ENCODE assay signal across 1 cellular context in the genomic region with DNA sequence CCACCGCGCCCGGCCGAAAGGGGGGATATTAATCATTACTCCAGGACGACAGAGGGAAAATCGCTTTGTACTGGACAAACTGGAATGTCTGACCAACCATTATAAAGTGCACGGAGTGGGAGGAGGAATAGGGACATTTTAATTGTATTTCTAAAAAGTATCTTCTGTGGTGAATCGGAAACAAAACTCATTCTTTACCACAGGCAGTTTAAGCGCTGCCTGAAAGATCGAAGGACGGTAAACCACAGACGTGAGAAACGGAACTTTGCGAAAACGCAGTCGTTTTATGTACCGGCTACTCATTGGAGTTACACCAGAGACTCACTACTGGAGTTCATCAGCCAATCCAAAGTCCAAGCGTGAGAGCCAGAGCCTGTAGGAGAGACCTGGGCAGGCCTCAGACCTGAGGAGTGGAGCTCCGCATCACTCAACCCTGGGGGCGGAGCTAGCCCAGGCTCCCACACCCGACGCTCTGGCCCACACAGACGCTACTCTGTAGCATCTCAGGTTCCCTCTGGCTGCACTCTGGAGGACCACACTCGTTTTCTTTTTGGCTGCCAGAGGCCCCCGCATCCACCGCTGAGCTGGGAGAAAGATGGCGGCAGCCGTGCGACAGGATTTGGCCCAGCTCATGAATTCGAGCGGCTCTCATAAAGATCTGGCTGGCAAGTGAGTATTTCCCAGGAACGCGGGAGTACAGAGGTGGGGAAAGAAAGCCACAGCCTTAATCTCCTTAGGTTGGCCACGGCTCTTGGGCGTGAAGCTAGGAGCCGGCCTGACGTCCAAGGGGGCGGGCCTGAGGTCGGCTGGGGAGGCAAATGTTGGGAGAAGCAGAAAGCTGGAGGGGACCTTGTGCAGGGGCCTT.
TF ChIP-seq lines count a peak whose summit lies in the region.

A gene (plus strand): TSS at position 554 of the 865 bp plus-strand sequence. CDS start 42 bp downstream, at position 596.

TF ChIP-seq in HEK293, 187 proteins besides CTCF, POLR2A, EP300 and RAD21 (continued from another document and continues in another):
- TF ChIP-seq, protein P1, sequence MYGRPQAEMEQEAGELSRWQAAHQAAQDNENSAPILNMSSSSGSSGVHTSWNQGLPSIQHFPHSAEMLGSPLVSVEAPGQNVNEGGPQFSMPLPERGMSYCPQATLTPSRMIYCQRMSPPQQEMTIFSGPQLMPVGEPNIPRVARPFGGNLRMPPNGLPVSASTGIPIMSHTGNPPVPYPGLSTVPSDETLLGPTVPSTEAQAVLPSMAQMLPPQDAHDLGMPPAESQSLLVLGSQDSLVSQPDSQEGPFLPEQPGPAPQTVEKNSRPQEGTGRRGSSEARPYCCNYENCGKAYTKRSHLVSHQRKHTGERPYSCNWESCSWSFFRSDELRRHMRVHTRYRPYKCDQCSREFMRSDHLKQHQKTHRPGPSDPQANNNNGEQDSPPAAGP (tag by site-specific recombination; IDR thresholded peaks at IDR 0.05): peak; percentile 64; the same call in 1 of the 2 replicates
- no peak; the same call in 1 of the 2 replicates for TF ChIP-seq ZNF558 (tag by site-specific recombination; IDR thresholded peaks at IDR 0.05)
- TF ChIP-seq YY2 (tag by site-specific recombination; IDR thresholded peaks at IDR 0.05): peak; percentile 60; the same call in 1 of the 2 replicates
- no peak for TF ChIP-seq TCF7L2 (IDR thresholded peaks at IDR 0.05; ENCODE audit: borderline replicate concordance, low read depth, low read length)
- TF ChIP-seq ZNF792 (tag by site-specific recombination; IDR thresholded peaks at IDR 0.05): no peak
- TF ChIP-seq GLI4 (tag by site-specific recombination; IDR thresholded peaks at IDR 0.05): no peak; the same call in 1 of the 2 replicates
- TF ChIP-seq, protein P2, sequence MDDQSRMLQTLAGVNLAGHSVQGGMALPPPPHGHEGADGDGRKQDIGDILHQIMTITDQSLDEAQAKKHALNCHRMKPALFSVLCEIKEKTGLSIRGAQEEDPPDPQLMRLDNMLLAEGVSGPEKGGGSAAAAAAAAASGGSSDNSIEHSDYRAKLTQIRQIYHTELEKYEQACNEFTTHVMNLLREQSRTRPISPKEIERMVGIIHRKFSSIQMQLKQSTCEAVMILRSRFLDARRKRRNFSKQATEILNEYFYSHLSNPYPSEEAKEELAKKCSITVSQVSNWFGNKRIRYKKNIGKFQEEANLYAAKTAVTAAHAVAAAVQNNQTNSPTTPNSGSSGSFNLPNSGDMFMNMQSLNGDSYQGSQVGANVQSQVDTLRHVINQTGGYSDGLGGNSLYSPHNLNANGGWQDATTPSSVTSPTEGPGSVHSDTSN (CRISPR knock-in tag; IDR thresholded peaks at IDR 0.05): no peak
- no peak for TF ChIP-seq PRDM1 (tag by site-specific recombination; IDR thresholded peaks at IDR 0.05)
- TF ChIP-seq ZNF292 (tag by site-specific recombination; IDR thresholded peaks at IDR 0.05; ENCODE audit: borderline replicate concordance, low read depth): no peak
- no peak for TF ChIP-seq ZNF174 (tag by site-specific recombination; IDR thresholded peaks at IDR 0.05)
- TF ChIP-seq ZNF664 (tag by site-specific recombination; IDR thresholded peaks at IDR 0.05): peak; percentile 29; the same call in 1 of the 2 replicates
- no peak for TF ChIP-seq ZNF23 (tag by site-specific recombination; IDR thresholded peaks at IDR 0.05; ENCODE audit: borderline replicate concordance)
- peak; percentile 61; the same call in 1 of the 2 replicates for TF ChIP-seq HOXD13 (CRISPR knock-in tag; IDR thresholded peaks at IDR 0.05; ENCODE audit: borderline replicate concordance)
- TF ChIP-seq ZFP37 (tag by site-specific recombination; IDR thresholded peaks at IDR 0.05): no peak
- no peak for TF ChIP-seq MYNN (tag by site-specific recombination; IDR thresholded peaks at IDR 0.05; ENCODE audit: borderline replicate concordance)
- TF ChIP-seq KLF9 (tag by site-specific recombination; IDR thresholded peaks at IDR 0.05; ENCODE audit: low read depth): peak; percentile 76
- peak; percentile 20; the same call in 1 of the 2 replicates for TF ChIP-seq OSR2 (tag by site-specific recombination; IDR thresholded peaks at IDR 0.05)
- TF ChIP-seq, protein P3, sequence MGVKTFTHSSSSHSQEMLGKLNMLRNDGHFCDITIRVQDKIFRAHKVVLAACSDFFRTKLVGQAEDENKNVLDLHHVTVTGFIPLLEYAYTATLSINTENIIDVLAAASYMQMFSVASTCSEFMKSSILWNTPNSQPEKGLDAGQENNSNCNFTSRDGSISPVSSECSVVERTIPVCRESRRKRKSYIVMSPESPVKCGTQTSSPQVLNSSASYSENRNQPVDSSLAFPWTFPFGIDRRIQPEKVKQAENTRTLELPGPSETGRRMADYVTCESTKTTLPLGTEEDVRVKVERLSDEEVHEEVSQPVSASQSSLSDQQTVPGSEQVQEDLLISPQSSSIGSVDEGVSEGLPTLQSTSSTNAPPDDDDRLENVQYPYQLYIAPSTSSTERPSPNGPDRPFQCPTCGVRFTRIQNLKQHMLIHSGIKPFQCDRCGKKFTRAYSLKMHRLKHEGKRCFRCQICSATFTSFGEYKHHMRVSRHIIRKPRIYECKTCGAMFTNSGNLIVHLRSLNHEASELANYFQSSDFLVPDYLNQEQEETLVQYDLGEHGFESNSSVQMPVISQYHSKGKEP (tag by site-specific recombination; IDR thresholded peaks at IDR 0.05): no peak
- TF ChIP-seq MZF1 (tag by site-specific recombination; IDR thresholded peaks at IDR 0.05; ENCODE audit: borderline replicate concordance): no peak
- TF ChIP-seq, protein P4, sequence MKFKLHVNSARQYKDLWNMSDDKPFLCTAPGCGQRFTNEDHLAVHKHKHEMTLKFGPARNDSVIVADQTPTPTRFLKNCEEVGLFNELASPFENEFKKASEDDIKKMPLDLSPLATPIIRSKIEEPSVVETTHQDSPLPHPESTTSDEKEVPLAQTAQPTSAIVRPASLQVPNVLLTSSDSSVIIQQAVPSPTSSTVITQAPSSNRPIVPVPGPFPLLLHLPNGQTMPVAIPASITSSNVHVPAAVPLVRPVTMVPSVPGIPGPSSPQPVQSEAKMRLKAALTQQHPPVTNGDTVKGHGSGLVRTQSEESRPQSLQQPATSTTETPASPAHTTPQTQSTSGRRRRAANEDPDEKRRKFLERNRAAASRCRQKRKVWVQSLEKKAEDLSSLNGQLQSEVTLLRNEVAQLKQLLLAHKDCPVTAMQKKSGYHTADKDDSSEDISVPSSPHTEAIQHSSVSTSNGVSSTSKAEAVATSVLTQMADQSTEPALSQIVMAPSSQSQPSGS (tag by site-specific recombination; IDR thresholded peaks at IDR 0.05; ENCODE audit: low read depth): no peak
- TF ChIP-seq ZNF521 (tag by site-specific recombination; IDR thresholded peaks at IDR 0.05): no peak
- peak; percentile 75 for TF ChIP-seq KLF10 (tag by site-specific recombination; IDR thresholded peaks at IDR 0.05)
- peak; percentile 72 for TF ChIP-seq ZFHX2 (tag by site-specific recombination; conservative IDR thresholded peaks at IDR 0.05)
- peak; percentile 81 for TF ChIP-seq ZNF629 (tag by site-specific recombination; IDR thresholded peaks at IDR 0.05)
- peak; percentile 94 for TF ChIP-seq SETDB1 (IDR thresholded peaks at IDR 0.05; ENCODE audit: insufficient read length, low read length)
- TF ChIP-seq ZNF24 (tag by site-specific recombination; IDR thresholded peaks at IDR 0.05): peak; percentile 69
- TF ChIP-seq SP7 (tag by site-specific recombination; IDR thresholded peaks at IDR 0.05): peak; percentile 79
- no peak for TF ChIP-seq ZNF416 (tag by site-specific recombination; IDR thresholded peaks at IDR 0.05)
- TF ChIP-seq, protein P5, sequence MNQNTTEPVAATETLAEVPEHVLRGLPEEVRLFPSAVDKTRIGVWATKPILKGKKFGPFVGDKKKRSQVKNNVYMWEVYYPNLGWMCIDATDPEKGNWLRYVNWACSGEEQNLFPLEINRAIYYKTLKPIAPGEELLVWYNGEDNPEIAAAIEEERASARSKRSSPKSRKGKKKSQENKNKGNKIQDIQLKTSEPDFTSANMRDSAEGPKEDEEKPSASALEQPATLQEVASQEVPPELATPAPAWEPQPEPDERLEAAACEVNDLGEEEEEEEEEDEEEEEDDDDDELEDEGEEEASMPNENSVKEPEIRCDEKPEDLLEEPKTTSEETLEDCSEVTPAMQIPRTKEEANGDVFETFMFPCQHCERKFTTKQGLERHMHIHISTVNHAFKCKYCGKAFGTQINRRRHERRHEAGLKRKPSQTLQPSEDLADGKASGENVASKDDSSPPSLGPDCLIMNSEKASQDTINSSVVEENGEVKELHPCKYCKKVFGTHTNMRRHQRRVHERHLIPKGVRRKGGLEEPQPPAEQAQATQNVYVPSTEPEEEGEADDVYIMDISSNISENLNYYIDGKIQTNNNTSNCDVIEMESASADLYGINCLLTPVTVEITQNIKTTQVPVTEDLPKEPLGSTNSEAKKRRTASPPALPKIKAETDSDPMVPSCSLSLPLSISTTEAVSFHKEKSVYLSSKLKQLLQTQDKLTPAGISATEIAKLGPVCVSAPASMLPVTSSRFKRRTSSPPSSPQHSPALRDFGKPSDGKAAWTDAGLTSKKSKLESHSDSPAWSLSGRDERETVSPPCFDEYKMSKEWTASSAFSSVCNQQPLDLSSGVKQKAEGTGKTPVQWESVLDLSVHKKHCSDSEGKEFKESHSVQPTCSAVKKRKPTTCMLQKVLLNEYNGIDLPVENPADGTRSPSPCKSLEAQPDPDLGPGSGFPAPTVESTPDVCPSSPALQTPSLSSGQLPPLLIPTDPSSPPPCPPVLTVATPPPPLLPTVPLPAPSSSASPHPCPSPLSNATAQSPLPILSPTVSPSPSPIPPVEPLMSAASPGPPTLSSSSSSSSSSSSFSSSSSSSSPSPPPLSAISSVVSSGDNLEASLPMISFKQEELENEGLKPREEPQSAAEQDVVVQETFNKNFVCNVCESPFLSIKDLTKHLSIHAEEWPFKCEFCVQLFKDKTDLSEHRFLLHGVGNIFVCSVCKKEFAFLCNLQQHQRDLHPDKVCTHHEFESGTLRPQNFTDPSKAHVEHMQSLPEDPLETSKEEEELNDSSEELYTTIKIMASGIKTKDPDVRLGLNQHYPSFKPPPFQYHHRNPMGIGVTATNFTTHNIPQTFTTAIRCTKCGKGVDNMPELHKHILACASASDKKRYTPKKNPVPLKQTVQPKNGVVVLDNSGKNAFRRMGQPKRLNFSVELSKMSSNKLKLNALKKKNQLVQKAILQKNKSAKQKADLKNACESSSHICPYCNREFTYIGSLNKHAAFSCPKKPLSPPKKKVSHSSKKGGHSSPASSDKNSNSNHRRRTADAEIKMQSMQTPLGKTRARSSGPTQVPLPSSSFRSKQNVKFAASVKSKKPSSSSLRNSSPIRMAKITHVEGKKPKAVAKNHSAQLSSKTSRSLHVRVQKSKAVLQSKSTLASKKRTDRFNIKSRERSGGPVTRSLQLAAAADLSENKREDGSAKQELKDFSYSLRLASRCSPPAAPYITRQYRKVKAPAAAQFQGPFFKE (tag by site-specific recombination; IDR thresholded peaks at IDR 0.05; ENCODE audit: borderline replicate concordance): no peak
- TF ChIP-seq, protein P6, sequence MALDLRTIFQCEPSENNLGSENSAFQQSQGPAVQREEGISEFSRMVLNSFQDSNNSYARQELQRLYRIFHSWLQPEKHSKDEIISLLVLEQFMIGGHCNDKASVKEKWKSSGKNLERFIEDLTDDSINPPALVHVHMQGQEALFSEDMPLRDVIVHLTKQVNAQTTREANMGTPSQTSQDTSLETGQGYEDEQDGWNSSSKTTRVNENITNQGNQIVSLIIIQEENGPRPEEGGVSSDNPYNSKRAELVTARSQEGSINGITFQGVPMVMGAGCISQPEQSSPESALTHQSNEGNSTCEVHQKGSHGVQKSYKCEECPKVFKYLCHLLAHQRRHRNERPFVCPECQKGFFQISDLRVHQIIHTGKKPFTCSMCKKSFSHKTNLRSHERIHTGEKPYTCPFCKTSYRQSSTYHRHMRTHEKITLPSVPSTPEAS (tag by site-specific recombination; IDR thresholded peaks at IDR 0.05): no peak
- peak; percentile 94 for TF ChIP-seq ZXDB (tag by site-specific recombination; IDR thresholded peaks at IDR 0.05)
- no peak for TF ChIP-seq ZSCAN16 (tag by site-specific recombination; IDR thresholded peaks at IDR 0.05)
- TF ChIP-seq ZNF530 (tag by site-specific recombination; IDR thresholded peaks at IDR 0.05; ENCODE audit: low read depth): no peak
- TF ChIP-seq ZBTB17 (tag by site-specific recombination; IDR thresholded peaks at IDR 0.05): peak; percentile 99
- no peak for TF ChIP-seq ZNF175 (tag by site-specific recombination; IDR thresholded peaks at IDR 0.05)
- no peak for TF ChIP-seq ZNF16 (tag by site-specific recombination; IDR thresholded peaks at IDR 0.05; ENCODE audit: low read depth)
- no peak for TF ChIP-seq ZNF426 (tag by site-specific recombination; IDR thresholded peaks at IDR 0.05)
- TF ChIP-seq HOXC10 (CRISPR knock-in tag; IDR thresholded peaks at IDR 0.05): no peak
- TF ChIP-seq ZNF335 (tag by site-specific recombination; conservative IDR thresholded peaks at IDR 0.05): peak; percentile 96
- TF ChIP-seq, protein P7, sequence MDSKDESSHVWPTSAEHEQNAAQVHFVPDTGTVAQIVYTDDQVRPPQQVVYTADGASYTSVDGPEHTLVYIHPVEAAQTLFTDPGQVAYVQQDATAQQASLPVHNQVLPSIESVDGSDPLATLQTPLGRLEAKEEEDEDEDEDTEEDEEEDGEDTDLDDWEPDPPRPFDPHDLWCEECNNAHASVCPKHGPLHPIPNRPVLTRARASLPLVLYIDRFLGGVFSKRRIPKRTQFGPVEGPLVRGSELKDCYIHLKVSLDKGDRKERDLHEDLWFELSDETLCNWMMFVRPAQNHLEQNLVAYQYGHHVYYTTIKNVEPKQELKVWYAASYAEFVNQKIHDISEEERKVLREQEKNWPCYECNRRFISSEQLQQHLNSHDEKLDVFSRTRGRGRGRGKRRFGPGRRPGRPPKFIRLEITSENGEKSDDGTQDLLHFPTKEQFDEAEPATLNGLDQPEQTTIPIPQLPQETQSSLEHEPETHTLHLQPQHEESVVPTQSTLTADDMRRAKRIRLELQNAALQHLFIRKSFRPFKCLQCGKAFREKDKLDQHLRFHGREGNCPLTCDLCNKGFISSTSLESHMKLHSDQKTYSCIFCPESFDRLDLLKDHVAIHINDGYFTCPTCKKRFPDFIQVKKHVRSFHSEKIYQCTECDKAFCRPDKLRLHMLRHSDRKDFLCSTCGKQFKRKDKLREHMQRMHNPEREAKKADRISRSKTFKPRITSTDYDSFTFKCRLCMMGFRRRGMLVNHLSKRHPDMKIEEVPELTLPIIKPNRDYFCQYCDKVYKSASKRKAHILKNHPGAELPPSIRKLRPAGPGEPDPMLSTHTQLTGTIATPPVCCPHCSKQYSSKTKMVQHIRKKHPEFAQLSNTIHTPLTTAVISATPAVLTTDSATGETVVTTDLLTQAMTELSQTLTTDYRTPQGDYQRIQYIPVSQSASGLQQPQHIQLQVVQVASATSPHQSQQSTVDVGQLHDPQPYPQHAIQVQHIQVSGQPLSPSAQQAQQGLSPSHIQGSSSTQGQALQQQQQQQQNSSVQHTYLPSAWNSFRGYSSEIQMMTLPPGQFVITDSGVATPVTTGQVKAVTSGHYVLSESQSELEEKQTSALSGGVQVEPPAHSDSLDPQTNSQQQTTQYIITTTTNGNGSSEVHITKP (tag by site-specific recombination; IDR thresholded peaks at IDR 0.05): peak; percentile 96
- TF ChIP-seq ZEB2 (tag by site-specific recombination; IDR thresholded peaks at IDR 0.05): peak; percentile 86
- TF ChIP-seq, protein P8, sequence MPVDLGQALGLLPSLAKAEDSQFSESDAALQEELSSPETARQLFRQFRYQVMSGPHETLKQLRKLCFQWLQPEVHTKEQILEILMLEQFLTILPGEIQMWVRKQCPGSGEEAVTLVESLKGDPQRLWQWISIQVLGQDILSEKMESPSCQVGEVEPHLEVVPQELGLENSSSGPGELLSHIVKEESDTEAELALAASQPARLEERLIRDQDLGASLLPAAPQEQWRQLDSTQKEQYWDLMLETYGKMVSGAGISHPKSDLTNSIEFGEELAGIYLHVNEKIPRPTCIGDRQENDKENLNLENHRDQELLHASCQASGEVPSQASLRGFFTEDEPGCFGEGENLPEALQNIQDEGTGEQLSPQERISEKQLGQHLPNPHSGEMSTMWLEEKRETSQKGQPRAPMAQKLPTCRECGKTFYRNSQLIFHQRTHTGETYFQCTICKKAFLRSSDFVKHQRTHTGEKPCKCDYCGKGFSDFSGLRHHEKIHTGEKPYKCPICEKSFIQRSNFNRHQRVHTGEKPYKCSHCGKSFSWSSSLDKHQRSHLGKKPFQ (tag by site-specific recombination; IDR thresholded peaks at IDR 0.05): no peak
